ENCODE assay signal across 8 cellular contexts in the genomic region with DNA sequence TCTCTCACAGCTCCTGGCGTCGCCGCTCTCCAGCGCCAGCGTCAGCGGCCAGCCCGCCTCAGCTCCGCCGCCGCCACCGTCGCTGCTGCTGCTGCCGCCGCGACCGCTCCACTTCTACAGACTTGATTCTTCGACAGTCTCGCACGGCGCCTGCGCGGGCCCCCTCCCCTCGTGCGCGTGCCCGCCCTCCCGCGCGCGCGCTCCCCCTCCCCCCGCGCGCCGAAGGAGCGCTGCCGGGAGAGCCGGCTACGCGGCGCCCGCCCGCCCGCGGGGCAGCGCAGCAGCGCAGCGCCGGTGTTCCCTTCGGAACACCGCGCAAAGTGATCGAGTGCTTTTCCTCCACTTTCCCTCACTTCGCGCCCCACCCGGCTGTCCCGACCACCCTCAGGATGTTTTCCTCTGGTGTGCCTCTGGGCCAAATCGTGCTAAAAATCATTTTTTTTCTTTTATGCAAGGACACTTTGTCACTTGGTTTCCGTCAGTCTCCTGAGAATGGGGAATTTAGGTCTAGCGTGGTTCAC. TPM values are rescaled to one million over a fixed set of nuclear protein-coding genes. Genes with fewer than 3 reads are reported as not detected.
DNase-seq lines count a peak whose midpoint lies in the region; ATAC-seq and TF ChIP-seq lines count a peak whose summit lies in the region.

A gene (minus strand): TSS at position 118 of the 521 bp plus-strand sequence. CDS start 684 bp downstream, outside the sequence.

- POLR2A ChIA-PET in AG04449 (lab: Yijun Ruan, JAX) = interaction anchor here (0.9 to 5.2 kb wide), 17 partner anchors 9 to 481 kb away, joined by 3 to 95 read pairs (median 4); no protein-coding TSS in a partner anchor

- H3K27me3 Mint-ChIP-seq in naive B cell = peaks cover 0 to 5% (median 0%) of the 10 kb centered on the region in 3 donors

- H3K4me1 Mint-ChIP-seq in naive B cell = peaks cover 54 to 58% (median 55%) of the 10 kb centered on the region in 3 donors

- H3K4me3 ChIP-seq in AG04449 (ENCODE audit: low read depth, low read length) = peak within 1 kb of the TSS; percentile 76

- H3K36me3 Mint-ChIP-seq in naive B cell = peaks cover 0 to 7% of the 10 kb centered on the region in 2 donors

- DNase-seq in AG04449 (ENCODE audit: low read depth, low spot score) (no peak), HuH-7.5 (ENCODE audit: low spot score) (peak; percentile 95), RKO (ENCODE audit: low spot score) (peak; percentile 86), activated T-helper 1 cell treated with Interleukin-2 at 50 U/mL for 16 hours (ENCODE audit: low read depth) (peak; percentile 81), fibroblast of gingiva (ENCODE audit: low read depth) (peak; percentile 87), naive B cell (peak; percentile 84)
- DNase-seq in stimulated activated naive CD8-positive, alpha-beta T cell treated with anti-CD3 and anti-CD28 coated beads, Interleukin-15, Interleukin-2, amounts not matched to agents 100 U/mL and 50 U/mL, for 24 hours = peak; percentile 84

- no peak for TF ChIP-seq CTCF in AG04449 (IDR thresholded peaks at IDR 0.05; ENCODE audit: insufficient read depth, low read length, missing control alignments)

- peak within 1 kb of the TSS; percentile 98 to 100 (median 99) for H3K27ac Mint-ChIP-seq in naive B cell

- peaks cover 0 to 2% (median 0%) of the 10 kb centered on the region in 7 donors for H3K9me3 Mint-ChIP-seq in naive B cell

- peak within 1 kb of the TSS; percentile 86 to 97 (median 96) for H3K4me3 Mint-ChIP-seq in naive B cell

- CTCF ChIA-PET in AG04449 (lab: Yijun Ruan, JAX) = interaction anchor here (0.6 to 4.2 kb wide), 7 partner anchors 10 to 483 kb away, joined by 3 to 19 read pairs (median 3); no protein-coding TSS in a partner anchor

- TF ChIP-seq POLR2A in GM19193 (IDR thresholded peaks at IDR 0.05; ENCODE audit: extremely low read depth, insufficient read depth, insufficient read length) = peak; percentile 82

- peak; percentile 13 to 14 for ATAC-seq in naive B cell (ENCODE audit: low read depth in 2 of 2)
- ATAC-seq in stimulated activated naive CD8-positive, alpha-beta T cell treated with anti-CD3 and anti-CD28 coated beads, Interleukin-15, Interleukin-2, amounts not matched to agents 100 U/mL and 50 U/mL, for 24 hours = peak; percentile 4

RNA-seq across cellular contexts. Expression of the gene that starts here (rescaled TPM):
- polyA plus RNA-seq in naive B cell (ENCODE audit: low read depth in 6 of 6) = 10 to 100 TPM; 40.3 to 66.1 (median 55.3) TPM
